Comparison of ENCODE assay signal across 7 cellular contexts in the genomic region with DNA sequence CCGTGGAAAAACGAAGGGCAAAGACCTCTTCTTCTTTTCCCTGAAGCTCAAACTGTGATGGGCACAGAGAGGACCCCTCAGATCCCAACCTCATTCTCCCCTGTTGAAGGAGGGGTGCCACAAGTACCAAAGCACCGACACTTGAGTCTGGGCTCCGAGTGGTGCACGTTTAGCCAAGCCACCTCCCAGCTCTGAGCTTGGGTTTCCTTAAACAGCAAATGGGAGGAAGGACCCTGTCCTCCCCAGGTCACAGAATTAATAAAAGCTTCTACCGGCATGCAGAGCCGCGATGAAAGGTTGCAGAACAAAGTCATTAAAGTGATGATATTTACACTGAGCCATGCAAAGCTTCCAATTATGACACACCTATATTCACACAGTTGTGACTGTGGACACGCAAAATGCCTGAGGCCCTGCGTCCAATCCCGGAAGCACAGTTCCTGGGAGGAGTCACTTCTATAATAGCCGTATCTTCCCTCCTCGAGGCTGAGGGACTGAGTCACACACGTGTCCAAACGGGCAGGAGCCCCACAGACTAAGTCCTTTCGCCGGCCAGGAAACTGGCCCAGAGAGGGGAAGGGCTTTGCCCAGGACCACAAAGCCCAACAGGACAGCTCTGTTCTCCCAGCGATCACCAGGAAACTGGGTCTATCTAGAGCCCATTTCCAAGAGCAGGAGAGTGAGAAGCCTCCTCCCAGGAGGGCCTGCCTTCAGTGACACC. TPM values are rescaled to one million over a fixed set of nuclear protein-coding genes. Genes with fewer than 3 reads are reported as not detected.
DNase-seq lines count a peak whose midpoint lies in the region; ATAC-seq and TF ChIP-seq lines count a peak whose summit lies in the region.

No MANE protein-coding gene starts in this region.

- no peak for TF ChIP-seq EP300 in gastroesophageal sphincter (IDR thresholded peaks at IDR 0.05)

- 7 to 20% methylated on average over 8 to 9 of the region's 18 CpGs for WGBS in gastroesophageal sphincter (ENCODE audit: low coverage in 1 of 2), 2 donors

- peak overlapping the region; percentile 83 for H3K4me3 Mint-ChIP-seq in activated T-helper 1 cell treated with anti-CD3 and anti-CD28 coated beads, Interleukin-12 subunit alpha, Interleukin-12 subunit beta, Interleukin-2, Interleukin-4 antibody, amounts not matched to agents 30 ng/mL and 10 ng/mL and 1 ng/mL, durations not matched to agents 14 hours and 24 hours and 36 hours

- H3K9me3 ChIP-seq in gastroesophageal sphincter, result no peaks in the 10 kb centered on the region

- ATAC-seq in gastroesophageal sphincter, result peak; percentile 72
- ATAC-seq in GM21825 (IDR thresholded peaks at IDR 0.05; ENCODE audit: unreplicated experiment), result no peak

- no peaks in the 10 kb centered on the region for H3K9me3 Mint-ChIP-seq in activated T-helper 1 cell treated with anti-CD3 and anti-CD28 coated beads, Interleukin-12 subunit alpha, Interleukin-12 subunit beta, Interleukin-2, Interleukin-4 antibody, amounts not matched to agents 30 ng/mL and 10 ng/mL and 1 ng/mL, durations not matched to agents 14 hours and 24 hours and 36 hours

- DNase-seq in GM04503 (ENCODE audit: low read depth) (peak; percentile 88), NB4 (ENCODE audit: low read depth) (peak; percentile 85), occipital lobe (lab: John Stamatoyannopoulos, UW) (peak; percentile 31), GM10266 (ENCODE audit: extremely low spot score) (no peak)
- no peak for DNase-seq in activated T-helper 1 cell treated with anti-CD3 and anti-CD28 coated beads, Interleukin-12 subunit alpha, Interleukin-12 subunit beta, Interleukin-2, Interleukin-4 antibody, amounts not matched to agents 30 ng/mL and 10 ng/mL and 1 ng/mL, durations not matched to agents 14 hours and 24 hours and 36 hours (ENCODE audit: low spot score)

- H3K27me3 ChIP-seq in gastroesophageal sphincter, result no peaks in the 10 kb centered on the region

- H3K4me1 ChIP-seq in gastroesophageal sphincter, result peaks cover 0 to 45% (median 25%) of the 10 kb centered on the region in 3 donors

- peaks cover 36% of the 10 kb centered on the region for H3K4me1 Mint-ChIP-seq in activated T-helper 1 cell treated with anti-CD3 and anti-CD28 coated beads, Interleukin-12 subunit alpha, Interleukin-12 subunit beta, Interleukin-2, Interleukin-4 antibody, amounts not matched to agents 30 ng/mL and 10 ng/mL and 1 ng/mL, durations not matched to agents 14 hours and 24 hours and 36 hours (ENCODE audit: low read depth)

- H3K4me3 ChIP-seq in NB4 (ENCODE audit: low read depth, low read length) (peak overlapping the region; percentile 52), gastroesophageal sphincter (peak overlapping the region; percentile 28 to 79)

- no peaks in the 10 kb centered on the region for H3K27me3 Mint-ChIP-seq in activated T-helper 1 cell treated with anti-CD3 and anti-CD28 coated beads, Interleukin-12 subunit alpha, Interleukin-12 subunit beta, Interleukin-2, Interleukin-4 antibody, amounts not matched to agents 30 ng/mL and 10 ng/mL and 1 ng/mL, durations not matched to agents 14 hours and 24 hours and 36 hours (ENCODE audit: insufficient read depth)

- TF ChIP-seq POLR2A in NB4 (IDR thresholded peaks at IDR 0.05; ENCODE audit: extremely low read depth, insufficient read length), result no peak
- no peak for TF ChIP-seq POLR2A in gastroesophageal sphincter (IDR thresholded peaks at IDR 0.05)

- TF ChIP-seq CTCF in NB4 (IDR thresholded peaks at IDR 0.05; ENCODE audit: low read depth, low read length), result no peak
- no peak for TF ChIP-seq CTCF in gastroesophageal sphincter (IDR thresholded peaks at IDR 0.05)
- TF ChIP-seq CTCF in GM10266 (IDR thresholded peaks at IDR 0.05; ENCODE audit: control insufficient read depth, insufficient read depth, low read depth, missing control alignments), result no peak

- peak overlapping the region; percentile 87 for H3K27ac Mint-ChIP-seq in activated T-helper 1 cell treated with anti-CD3 and anti-CD28 coated beads, Interleukin-12 subunit alpha, Interleukin-12 subunit beta, Interleukin-2, Interleukin-4 antibody, amounts not matched to agents 30 ng/mL and 10 ng/mL and 1 ng/mL, durations not matched to agents 14 hours and 24 hours and 36 hours

- H3K27ac ChIP-seq in gastroesophageal sphincter, result peak overlapping the region; percentile 97 to 100 (median 98)

- peaks cover 4% of the 10 kb centered on the region for H3K36me3 Mint-ChIP-seq in activated T-helper 1 cell treated with anti-CD3 and anti-CD28 coated beads, Interleukin-12 subunit alpha, Interleukin-12 subunit beta, Interleukin-2, Interleukin-4 antibody, amounts not matched to agents 30 ng/mL and 10 ng/mL and 1 ng/mL, durations not matched to agents 14 hours and 24 hours and 36 hours (ENCODE audit: low read depth)

- H3K36me3 ChIP-seq in gastroesophageal sphincter, result no peaks in the 10 kb centered on the region

- intact Hi-C loops in activated T-helper 1 cell treated with anti-CD3 and anti-CD28 coated beads, Interleukin-12 subunit alpha, Interleukin-12 subunit beta, Interleukin-2, Interleukin-4 antibody, amounts not matched to agents 30 ng/mL and 10 ng/mL and 1 ng/mL, durations not matched to agents 14 hours and 24 hours and 36 hours (cut with micrococcal nuclease), result loop anchor here (1.0 to 5.0 kb wide), 6 partner anchors 34 to 189 kb away; partner anchors contain the start of genes DDX17, PLA2G6 and TMEM184B

RNA-seq across cellular contexts. Expression of gene CSNK1E, which starts 0.9 kb away (rescaled TPM):
- 151 and 154 TPM in 2 replicates for total RNA-seq in activated T-helper 1 cell treated with anti-CD3 and anti-CD28 coated beads, Interleukin-12 subunit alpha, Interleukin-12 subunit beta, Interleukin-2, Interleukin-4 antibody, amounts not matched to agents 30 ng/mL and 10 ng/mL and 1 ng/mL, durations not matched to agents 14 hours and 24 hours and 36 hours
- 10 to 100 TPM; 70.3 to 90.3 (median 80.0) TPM for total RNA-seq in gastroesophageal sphincter
- 172 TPM for total RNA-seq in occipital lobe

RNA-seq across cellular contexts. Expression of gene TMEM184B, which starts 45.3 kb away (rescaled TPM):
- total RNA-seq in activated T-helper 1 cell treated with anti-CD3 and anti-CD28 coated beads, Interleukin-12 subunit alpha, Interleukin-12 subunit beta, Interleukin-2, Interleukin-4 antibody, amounts not matched to agents 30 ng/mL and 10 ng/mL and 1 ng/mL, durations not matched to agents 14 hours and 24 hours and 36 hours, result 36.6 and 39.1 TPM in 2 replicates
- total RNA-seq in gastroesophageal sphincter, result 100 to 1,000 TPM in 1 of 4 donors, 10 to 100 TPM in 3; 52.0 to 108 (median 64.9) TPM
- total RNA-seq in occipital lobe, result 10.9 TPM

Comparison
In these comparisons a context has a peak if more than half of its experiments do, and no peak if none do; other contexts are left out.
1. DNase-seq: peak in GM04503 (single experiment), NB4 (single experiment) and occipital lobe (single experiment); none in activated T-helper 1 cell treated with anti-CD3 and anti-CD28 coated beads, Interleukin-12 subunit alpha, Interleukin-12 subunit beta, Interleukin-2, Interleukin-4 antibody, amounts not matched to agents 30 ng/mL and 10 ng/mL and 1 ng/mL, durations not matched to agents 14 hours and 24 hours and 36 hours (single experiment) and GM10266 (single experiment).